Comparison of ENCODE assay signal across 8 cellular contexts in genomic region chr7:1169409-1170368, GRCh38. TPM values are rescaled to one million over a fixed set of nuclear protein-coding genes. Genes with fewer than 3 reads are reported as not detected.
DNase-seq lines count a peak whose midpoint lies in the region; ATAC-seq and TF ChIP-seq lines count a peak whose summit lies in the region.

No MANE protein-coding gene starts in this region.

- peaks cover 9% of the 10 kb centered on the region for H3K4me1 Mint-ChIP-seq in activated T-helper 2 cell treated with anti-CD3 and anti-CD28 coated beads, Interferon-gamma antibody, Interleukin-2, Interleukin-4, amounts not matched to agents 10 μg/mL and 5 μg/mL and 100 μg/mL, durations not matched to agents 14 hours and 24 hours and 36 hours (ENCODE audit: low read depth)

- TF ChIP-seq POLR2A in GM15510 (IDR thresholded peaks at IDR 0.05; ENCODE audit: borderline replicate concordance, extremely low read depth, insufficient read length), result peak; percentile 43
- TF ChIP-seq POLR2A in ovary (IDR thresholded peaks at IDR 0.05), result no peak

- peak; percentile 79 for DNase-seq in RPMI7951 (ENCODE audit: low read depth)
- DNase-seq in activated T-helper 2 cell treated with anti-CD3 and anti-CD28 coated beads, Interferon-gamma antibody, Interleukin-2, Interleukin-4, amounts not matched to agents 10 μg/mL and 5 μg/mL and 100 μg/mL, durations not matched to agents 14 hours and 24 hours and 36 hours (ENCODE audit: low spot score), result peak; percentile 86
- DNase-seq in foreskin keratinocyte, result peak in 1 of 2 donors; percentile 39
- peak; percentile 57 to 85 (median 79) for DNase-seq in ovary
- DNase-seq in thoracic aorta (ENCODE audit: low spot score), result peak; percentile 48
- no peak for DNase-seq in NCI-H1694 treated with DMSO at 0.1 percent for 48 hours (lab: John Stamatoyannopoulos, UW)

- TF ChIP-seq EP300 in ovary (IDR thresholded peaks at IDR 0.05), result no peak

- H3K4me1 ChIP-seq in foreskin keratinocyte, result no peaks in the 10 kb centered on the region
- no peaks in the 10 kb centered on the region for H3K4me1 ChIP-seq in ovary (ENCODE audit: insufficient read depth)
- H3K4me1 ChIP-seq in thoracic aorta (ENCODE audit: control insufficient read depth in 1 of 2, low read depth in 2 of 2), result no peaks in the 10 kb centered on the region

- no peaks in the 10 kb centered on the region for H3K36me3 ChIP-seq in ovary
- H3K36me3 ChIP-seq in thoracic aorta, result no peaks in the 10 kb centered on the region

- H3K27me3 Mint-ChIP-seq in activated T-helper 2 cell treated with anti-CD3 and anti-CD28 coated beads, Interferon-gamma antibody, Interleukin-2, Interleukin-4, amounts not matched to agents 10 μg/mL and 5 μg/mL and 100 μg/mL, durations not matched to agents 14 hours and 24 hours and 36 hours (ENCODE audit: low read depth), result no peaks in the 10 kb centered on the region

- no peak overlapping the region for H3K27ac ChIP-seq in foreskin keratinocyte
- no peak overlapping the region for H3K27ac ChIP-seq in ovary
- H3K27ac ChIP-seq in thoracic aorta, result no peak overlapping the region

- WGBS in ovary, 3 donors, result 38 to 47% (median 42%) methylated on average over 43 of the region's 43 CpGs

- ATAC-seq in HG03064 (IDR thresholded peaks at IDR 0.05; ENCODE audit: low read depth, unreplicated experiment) (peak; percentile 73), foreskin keratinocyte (peak; percentile 73), thoracic aorta (ENCODE audit: insufficient number of reproducible peaks, low FRiP score, low read depth) (no peak)

- no peaks in the 10 kb centered on the region for H3K27me3 ChIP-seq in foreskin keratinocyte
- H3K27me3 ChIP-seq in ovary, result no peaks in the 10 kb centered on the region
- H3K27me3 ChIP-seq in thoracic aorta (replicated peaks; ENCODE audit: insufficient read depth), result no peaks in the 10 kb centered on the region

- TF ChIP-seq CTCF in foreskin keratinocyte (conservative IDR thresholded peaks at IDR 0.05) (peak; percentile 81), ovary (IDR thresholded peaks at IDR 0.05) (peak; percentile 31 to 73 (median 66)), thoracic aorta (IDR thresholded peaks at IDR 0.05) (peak; percentile 77)

- no peaks in the 10 kb centered on the region for H3K36me3 Mint-ChIP-seq in activated T-helper 2 cell treated with anti-CD3 and anti-CD28 coated beads, Interferon-gamma antibody, Interleukin-2, Interleukin-4, amounts not matched to agents 10 μg/mL and 5 μg/mL and 100 μg/mL, durations not matched to agents 14 hours and 24 hours and 36 hours (ENCODE audit: low read depth)

- H3K9me3 ChIP-seq in ovary (no peaks in the 10 kb centered on the region), thoracic aorta (no peaks in the 10 kb centered on the region)

- peak overlapping the region; percentile 84 for H3K27ac Mint-ChIP-seq in activated T-helper 2 cell treated with anti-CD3 and anti-CD28 coated beads, Interferon-gamma antibody, Interleukin-2, Interleukin-4, amounts not matched to agents 10 μg/mL and 5 μg/mL and 100 μg/mL, durations not matched to agents 14 hours and 24 hours and 36 hours

- intact Hi-C loops in activated T-helper 2 cell treated with anti-CD3 and anti-CD28 coated beads, Interferon-gamma antibody, Interleukin-2, Interleukin-4, amounts not matched to agents 10 μg/mL and 5 μg/mL and 100 μg/mL, durations not matched to agents 14 hours and 24 hours and 36 hours (cut with micrococcal nuclease), result loop anchor here (1.0 to 5.0 kb wide), 3 partner anchors 9 to 177 kb away; partner anchors contain the start of gene ZFAND2A
- intact Hi-C loops in ovary (cut with DNase I), result loop anchor here (5.0 to 10.0 kb wide), 3 partner anchors 77 to 175 kb away; partner anchors contain the start of gene GPER1 (in 2 of the 4)

- no peaks in the 10 kb centered on the region for H3K9me3 Mint-ChIP-seq in activated T-helper 2 cell treated with anti-CD3 and anti-CD28 coated beads, Interferon-gamma antibody, Interleukin-2, Interleukin-4, amounts not matched to agents 10 μg/mL and 5 μg/mL and 100 μg/mL, durations not matched to agents 14 hours and 24 hours and 36 hours

- peak overlapping the region; percentile 80 for H3K4me3 Mint-ChIP-seq in activated T-helper 2 cell treated with anti-CD3 and anti-CD28 coated beads, Interferon-gamma antibody, Interleukin-2, Interleukin-4, amounts not matched to agents 10 μg/mL and 5 μg/mL and 100 μg/mL, durations not matched to agents 14 hours and 24 hours and 36 hours (ENCODE audit: low read depth)

- peak overlapping the region; percentile 31 for H3K4me3 ChIP-seq in ovary
- H3K4me3 ChIP-seq in thoracic aorta, result peak overlapping the region; percentile 62

RNA-seq across cellular contexts. Expression of gene ZFAND2A, which starts 9.7 kb away (rescaled TPM):
- total RNA-seq in RPMI7951 (2014; rRNA removed; shearing (Covaris generic)), result 33.0 and 34.9 TPM in 2 replicates
- total RNA-seq in activated T-helper 2 cell treated with anti-CD3 and anti-CD28 coated beads, Interferon-gamma antibody, Interleukin-2, Interleukin-4, amounts not matched to agents 10 μg/mL and 5 μg/mL and 100 μg/mL, durations not matched to agents 14 hours and 24 hours and 36 hours, result 20.5 and 21.9 TPM in 2 replicates
- 19.9 and 22.2 TPM in 2 replicates for total RNA-seq in foreskin keratinocyte
- polyA plus RNA-seq in foreskin keratinocyte, result 22.9 and 25.1 TPM in 2 replicates
- total RNA-seq in ovary, result 10 to 100 TPM in 6 of 7 donors, 1 to 10 TPM in 1; 8.1 to 24.9 (median 16.9) TPM
- polyA plus RNA-seq in ovary, result 10 to 100 TPM; 26.9 to 34.9 TPM
- total RNA-seq in thoracic aorta, result 10 to 100 TPM; 19.3 to 23.2 TPM
